ENCODE assay signal across 2 cellular contexts in genomic region chr2:169325886-169326285, GRCh38.
TF ChIP-seq lines count a peak whose summit lies in the region.

No MANE protein-coding gene starts in this region.

TF ChIP-seq in K562, 482 proteins besides CTCF, POLR2A, EP300 and RAD21:
- peak; percentile 49 for TF ChIP-seq PCBP2 (IDR thresholded peaks at IDR 0.05; ENCODE audit: low read depth, low read length, poor library complexity, severe bottlenecking)

TF ChIP-seq in HepG2, 621 proteins besides CTCF, POLR2A, EP300 and RAD21:
- peak; percentile 97 for TF ChIP-seq HNRNPK (IDR thresholded peaks at IDR 0.05; ENCODE audit: low read depth, low read length, poor library complexity, severe bottlenecking)
